ENCODE assay signal across 8 cellular contexts in genomic region chr2:121810959-121811853, GRCh38. TPM values are rescaled to one million over a fixed set of nuclear protein-coding genes. Genes with fewer than 3 reads are reported as not detected.
DNase-seq lines count a peak whose midpoint lies in the region; ATAC-seq and TF ChIP-seq lines count a peak whose summit lies in the region.

No MANE protein-coding gene starts in this region.

- H3K27me3 Mint-ChIP-seq in activated CD4-positive, alpha-beta T cell treated with anti-CD3 and anti-CD28 coated beads for 36 hours = peaks cover 5% of the 10 kb centered on the region

- H3K4me1 Mint-ChIP-seq in activated CD4-positive, alpha-beta T cell treated with anti-CD3 and anti-CD28 coated beads for 36 hours = no peaks in the 10 kb centered on the region

- no peaks in the 10 kb centered on the region for H3K9me3 Mint-ChIP-seq in activated CD4-positive, alpha-beta T cell treated with anti-CD3 and anti-CD28 coated beads for 36 hours (ENCODE audit: low read depth)

- peak; percentile 86 to 89 for TF ChIP-seq RAD21 in liver (IDR thresholded peaks at IDR 0.05)

- H3K4me2 ChIP-seq in OCI-LY3 (ENCODE audit: low read length) = peak overlapping the region; percentile 70

- TF ChIP-seq CTCF in OCI-LY3 (IDR thresholded peaks at IDR 0.05; ENCODE audit: low read depth, low read length) (peak; percentile 79), choroid plexus epithelial cell (conservative IDR thresholded peaks at IDR 0.05; ENCODE audit: low read depth, low read length) (peak; percentile 74), liver (IDR thresholded peaks at IDR 0.05; ENCODE audit: low read depth, low read length, missing input control) (peak; percentile 51), upper lobe of right lung (IDR thresholded peaks at IDR 0.05) (peak; percentile 52)

- H3K4me3 ChIP-seq in Jurkat, Clone E6-1 (ENCODE audit: low read length) = no peak overlapping the region
- H3K4me3 ChIP-seq in OCI-LY3 (ENCODE audit: low read length) = peak overlapping the region; percentile 55
- H3K4me3 ChIP-seq in choroid plexus epithelial cell (ENCODE audit: low read depth, low read length) = no peak overlapping the region
- H3K4me3 ChIP-seq in liver (ENCODE audit: low read depth in 1 of 3, low read length in 3 of 3) = no peak overlapping the region
- H3K4me3 ChIP-seq in upper lobe of right lung = no peak overlapping the region

- no peak overlapping the region for H3K9ac ChIP-seq in OCI-LY3 (ENCODE audit: low read length)
- no peak overlapping the region for H3K9ac ChIP-seq in liver (ENCODE audit: low read depth in 1 of 2, low read length in 2 of 2)

- peak; percentile 47 for ATAC-seq in activated CD4-positive, alpha-beta T cell treated with anti-CD3 and anti-CD28 coated beads for 36 hours
- peak; percentile 87 for ATAC-seq in GM21723 (IDR thresholded peaks at IDR 0.05; ENCODE audit: unreplicated experiment)
- ATAC-seq in upper lobe of right lung = peak; percentile 84

- H3K9me3 ChIP-seq in OCI-LY3 (ENCODE audit: insufficient read depth, low read length) (no peaks in the 10 kb centered on the region), liver (ENCODE audit: control insufficient read depth in 4 of 4, low read length in 3 of 4) (no peaks in the 10 kb centered on the region), upper lobe of right lung (no peaks in the 10 kb centered on the region)

- H3K4me3 Mint-ChIP-seq in activated CD4-positive, alpha-beta T cell treated with anti-CD3 and anti-CD28 coated beads for 36 hours = no peak overlapping the region

- H4K20me1 ChIP-seq in OCI-LY3 (ENCODE audit: insufficient read depth, low read length) = no peaks in the 10 kb centered on the region

- H3K36me3 Mint-ChIP-seq in activated CD4-positive, alpha-beta T cell treated with anti-CD3 and anti-CD28 coated beads for 36 hours (ENCODE audit: low read depth) = no peaks in the 10 kb centered on the region

- no peak overlapping the region for H3K27ac Mint-ChIP-seq in activated CD4-positive, alpha-beta T cell treated with anti-CD3 and anti-CD28 coated beads for 36 hours

- CTCF ChIA-PET in activated CD4-positive, alpha-beta T cell treated with anti-CD3 and anti-CD28 coated beads for 36 hours (lab: Charles Lee) = interaction anchor here (0.6 to 1.4 kb wide), 15 partner anchors 8 to 638 kb away, joined by 3 to 7 read pairs (median 3); no protein-coding TSS in a partner anchor

- 40% methylated on average over 17 of the region's 17 CpGs for WGBS in liver

- H2AFZ ChIP-seq in OCI-LY3 (ENCODE audit: low read depth, low read length) = peak overlapping the region; percentile 78

- no peak overlapping the region for H3K27ac ChIP-seq in OCI-LY3 (ENCODE audit: low read length)
- no peak overlapping the region for H3K27ac ChIP-seq in liver (ENCODE audit: low read depth in 1 of 2, low read length in 2 of 2)
- no peak overlapping the region for H3K27ac ChIP-seq in upper lobe of right lung

- H3K4me1 ChIP-seq in OCI-LY3 (ENCODE audit: low read length) (peaks cover 3% of the 10 kb centered on the region; the same call in 1 of the 2 replicates), liver (ENCODE audit: control insufficient read depth in 4 of 4, insufficient read depth in 4 of 4, low read length in 3 of 4) (peaks cover 0 to 6% (median 5%) of the 10 kb centered on the region in 4 donors), upper lobe of right lung (no peaks in the 10 kb centered on the region)

- intact Hi-C loops in activated CD4-positive, alpha-beta T cell treated with anti-CD3 and anti-CD28 coated beads for 36 hours (cut with DNase I, micrococcal nuclease) = loop anchor here in 1 of 2 experiments (5.0 kb wide), 1 partner anchor 641 kb away; no protein-coding TSS in a partner anchor
- intact Hi-C loops in upper lobe of right lung (cut with DNase I) = no loop called here

- POLR2A ChIA-PET in activated CD4-positive, alpha-beta T cell treated with anti-CD3 and anti-CD28 coated beads for 36 hours (lab: Charles Lee) = interaction anchor here (0.5 kb wide), 1 partner anchor 16 kb away, joined by 5 read pairs; no protein-coding TSS in a partner anchor

- H3K27me3 ChIP-seq in OCI-LY3 (ENCODE audit: low read depth, low read length) = no peaks in the 10 kb centered on the region
- H3K27me3 ChIP-seq in liver (ENCODE audit: control insufficient read depth in 4 of 4, insufficient read depth in 4 of 4, low read length in 3 of 4) = no peaks in the 10 kb centered on the region
- no peaks in the 10 kb centered on the region for H3K27me3 ChIP-seq in upper lobe of right lung

- no peaks in the 10 kb centered on the region for H3K36me3 ChIP-seq in OCI-LY3 (replicated peaks; ENCODE audit: low read depth, low read length)
- H3K36me3 ChIP-seq in liver (ENCODE audit: control insufficient read depth in 4 of 4, insufficient read depth in 3 of 4, low read depth in 1 of 4, low read length in 3 of 4) = no peaks in the 10 kb centered on the region
- no peaks in the 10 kb centered on the region for H3K36me3 ChIP-seq in upper lobe of right lung

- DNase-seq in activated CD4-positive, alpha-beta T cell treated with anti-CD3 and anti-CD28 coated beads for 36 hours = peak; percentile 38
- DNase-seq in activated CD4-positive, alpha-beta T cell treated with anti-CD3 and anti-CD28 coated beads, Interleukin-2, amount 50 U/mL, for 1 hour = no peak
- peak; percentile 42 for DNase-seq in Jurkat, Clone E6-1 (ENCODE audit: low read depth, low spot score)
- peak; percentile 75 for DNase-seq in choroid plexus epithelial cell (ENCODE audit: low read depth)
- no peak for DNase-seq in upper lobe of right lung

- H3K79me2 ChIP-seq in OCI-LY3 (ENCODE audit: low read length) = no peaks in the 10 kb centered on the region

TF ChIP-seq in liver, 16 proteins besides CTCF, POLR2A, EP300 and RAD21:
- TF ChIP-seq MAX (IDR thresholded peaks at IDR 0.05) (no peak), YY1 (IDR thresholded peaks at IDR 0.05) (no peak), FOXA1 (IDR thresholded peaks at IDR 0.05) (no peak), RXRA (IDR thresholded peaks at IDR 0.05) (no peak), HNF4G (IDR thresholded peaks at IDR 0.05) (no peak), REST (IDR thresholded peaks at IDR 0.05) (no peak), FOXA2 (IDR thresholded peaks at IDR 0.05) (no peak), ZBTB33 (IDR thresholded peaks at IDR 0.05) (no peak), JUND (IDR thresholded peaks at IDR 0.05) (no peak), ATF3 (IDR thresholded peaks at IDR 0.05) (no peak), TAF1 (conservative IDR thresholded peaks at IDR 0.05) (no peak), NR2F2 (IDR thresholded peaks at IDR 0.05) (no peak)

RNA-seq across cellular contexts. Expression of gene TSN, which starts 55.8 kb away (rescaled TPM):
- total RNA-seq in activated CD4-positive, alpha-beta T cell treated with anti-CD3 and anti-CD28 coated beads for 36 hours = 10 to 100 TPM; 44.0 to 71.2 TPM
- 102 TPM for polyA plus RNA-seq in Jurkat, Clone E6-1 (2012; ENCODE audit: insufficient read depth, insufficient read length)
- total RNA-seq in liver = 10 to 100 TPM; 18.3 to 30.6 TPM
- 10 to 100 TPM; 17.0 TPM for polyA plus RNA-seq in liver
- total RNA-seq in upper lobe of right lung = 48.2 TPM

Comparison
In these comparisons a context has a peak if more than half of its experiments do, and no peak if none do; other contexts are left out.
1. DNase-seq: peak in activated CD4-positive, alpha-beta T cell treated with anti-CD3 and anti-CD28 coated beads for 36 hours (single experiment), Jurkat, Clone E6-1 (single experiment) and choroid plexus epithelial cell (single experiment); none in activated CD4-positive, alpha-beta T cell treated with anti-CD3 and anti-CD28 coated beads, Interleukin-2, amount 50 U/mL, for 1 hour (single experiment) and upper lobe of right lung (single experiment).
2. Peak in every context shown above with its lines, with median percentiles within 50 percentile points of each other: ATAC-seq and CTCF ChIP-seq.